8 cellular contexts compared by ENCODE assay signal in the genomic region with DNA sequence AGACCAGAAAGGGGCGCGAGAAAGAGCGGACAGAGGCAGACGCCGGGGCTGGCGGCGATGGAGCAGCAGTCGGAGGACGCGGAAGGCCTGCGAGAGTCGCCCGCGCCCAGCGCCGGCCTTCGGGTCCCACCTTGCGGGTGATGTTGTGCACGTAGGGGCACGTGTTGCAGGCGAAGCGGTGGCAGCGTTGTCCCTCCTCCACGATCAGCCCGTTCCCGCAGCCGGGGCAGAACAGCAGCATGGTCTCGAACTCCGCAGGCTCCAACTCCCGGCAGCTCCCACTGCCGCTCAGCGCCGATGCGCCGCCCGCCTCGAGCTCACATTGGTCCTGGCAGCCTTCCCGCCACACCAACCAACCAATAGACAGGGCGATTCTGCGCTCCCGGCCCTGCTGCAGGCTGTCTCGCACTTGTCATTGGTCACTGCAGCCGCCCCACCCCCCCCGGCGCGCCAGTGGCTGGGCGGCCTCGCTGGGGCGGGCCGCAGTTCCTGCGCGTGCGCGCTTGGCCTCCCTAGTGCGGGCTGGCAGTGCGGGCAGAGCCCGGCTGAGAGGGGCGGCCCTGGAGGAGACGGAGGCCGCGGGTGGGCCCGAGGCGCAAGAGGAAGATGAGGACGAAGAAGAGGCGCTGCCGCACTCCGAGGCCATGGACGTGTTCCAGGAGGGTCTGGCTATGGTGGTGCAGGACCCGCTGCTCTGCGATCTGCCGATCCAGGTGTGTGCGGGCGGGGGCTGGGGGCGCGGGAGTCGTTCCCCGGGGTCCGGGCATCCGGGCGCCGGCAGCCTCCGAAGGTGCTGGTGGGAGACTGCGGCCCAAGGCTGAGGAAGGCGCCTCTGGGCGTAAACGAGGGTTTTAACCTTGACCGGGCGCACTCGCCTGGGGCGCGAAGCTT. TPM values are rescaled to one million over a fixed set of nuclear protein-coding genes. Genes with fewer than 3 reads are reported as not detected.
A peak's percentile ranks its signal among the peaks of the same experiment; 100 is the strongest.
DNase-seq lines count a peak whose midpoint lies in the region; ATAC-seq, FAIRE-seq and TF ChIP-seq lines count a peak whose summit lies in the region.

A gene (minus strand): TSS at position 263 of the 891 bp plus-strand sequence. CDS start 22 bp downstream, at position 241.
A gene (plus strand): TSS at position 483 of the 891 bp plus-strand sequence. CDS start 189 bp downstream, at position 672.

- intact Hi-C loops in T-helper 1 cell treated with Interleukin-12 subunit alpha and Interleukin-12 subunit beta and Interleukin-4 antibody, amounts not matched to agents 30 ng/mL and 1 ng/mL, for 36 hours (cut with micrococcal nuclease) = loop anchor here (1.0 kb wide), 8 partner anchors 12 to 474 kb away; a partner anchor contains a TSS
- intact Hi-C loops in psoas muscle (cut with DNase I) = no loop called here

- TF ChIP-seq CTCF in right atrium auricular region (IDR thresholded peaks at IDR 0.05) (no peak), psoas muscle (IDR thresholded peaks at IDR 0.05) (no peak)

- H3K4me1 ChIP-seq in right atrium auricular region (peaks cover 0 to 16% of the 10 kb centered on the region in 2 donors), psoas muscle (peaks cover 11% of the 10 kb centered on the region)

- ATAC-seq in HG02884 (IDR thresholded peaks at IDR 0.05; ENCODE audit: unreplicated experiment) (peak; percentile 94), psoas muscle (peak; percentile 95 to 98 (median 96))

- H3K4me3 ChIP-seq in right atrium auricular region (peak within 1 kb of the TSS; percentile 57 to 74), psoas muscle (peak within 1 kb of the TSS; percentile 90)

- 1% methylated on average over 75 to 91 of the region's 91 CpGs for WGBS in psoas muscle, 3 donors

- H3K9me3 ChIP-seq in right atrium auricular region (no peaks in the 10 kb centered on the region), psoas muscle (no peaks in the 10 kb centered on the region)

- H3K27ac ChIP-seq in right atrium auricular region (peak within 1 kb of the TSS; percentile 75 to 81), psoas muscle (peak within 1 kb of the TSS; percentile 80)

- peak; percentile 88 for DNase-seq in NCI-H1694 (lab: John Stamatoyannopoulos, UW)
- peak; percentile 96 for DNase-seq in amniotic epithelial cell (ENCODE audit: low read depth)
- peak; percentile 99 for DNase-seq in right atrium auricular region (ENCODE audit: low spot score)
- peak; percentile 100 for DNase-seq in psoas muscle
- DNase-seq in urothelium cell line (ENCODE audit: low spot score) = peak; percentile 99

- H3K36me3 ChIP-seq in right atrium auricular region (peaks cover 32% of the 10 kb centered on the region), psoas muscle (ENCODE audit: insufficient read depth in 1 of 2, low read depth in 1 of 2) (peaks cover 0 to 46% of the 10 kb centered on the region in 2 donors)

- peak; percentile 95 for TF ChIP-seq POLR2A in GM15510 (IDR thresholded peaks at IDR 0.05; ENCODE audit: borderline replicate concordance, extremely low read depth, insufficient read length)

- FAIRE-seq in urothelium cell line (lab: Jason Lieb, UNC) = peak; percentile 87

- no peaks in the 10 kb centered on the region for H3K27me3 ChIP-seq in right atrium auricular region
- H3K27me3 ChIP-seq in psoas muscle (ENCODE audit: insufficient read depth in 3 of 3, low read length in 2 of 3) = no peaks in the 10 kb centered on the region

RNA-seq across cellular contexts. Expression of the first gene that starts in this region (rescaled TPM):
- 49.2 and 50.3 TPM in 2 replicates for total RNA-seq in T-helper 1 cell treated with Interleukin-12 subunit alpha and Interleukin-12 subunit beta and Interleukin-4 antibody, amounts not matched to agents 30 ng/mL and 1 ng/mL, for 36 hours
- total RNA-seq in right atrium auricular region (1 to 10 TPM; 4.0 TPM), psoas muscle (10 to 100 TPM in 2 of 4 donors, 1 to 10 TPM in 2; 5.8 to 16.2 (median 9.0) TPM)
- polyA plus RNA-seq in psoas muscle = 10 to 100 TPM in 2 of 3 donors, 1 to 10 TPM in 1; 8.9 to 17.5 (median 11.7) TPM

RNA-seq across cellular contexts. Expression of the second gene that starts in this region (rescaled TPM):
- 60.8 and 61.5 TPM in 2 replicates for total RNA-seq in T-helper 1 cell treated with Interleukin-12 subunit alpha and Interleukin-12 subunit beta and Interleukin-4 antibody, amounts not matched to agents 30 ng/mL and 1 ng/mL, for 36 hours
- total RNA-seq in right atrium auricular region (10 to 100 TPM; 47.1 to 78.3 TPM), psoas muscle (10 to 100 TPM; 40.0 to 62.0 (median 48.9) TPM)
- polyA plus RNA-seq in psoas muscle = 10 to 100 TPM; 65.3 to 82.2 (median 70.5) TPM

Comparison
In these comparisons a context has a peak if more than half of its experiments do, and no peak if none do; other contexts are left out.
1. Peak in every context shown above with its lines: DNase-seq, ATAC-seq, H3K4me3 ChIP-seq and H3K27ac ChIP-seq.